ENCODE assay signal across 1 cellular context in the genomic region with DNA sequence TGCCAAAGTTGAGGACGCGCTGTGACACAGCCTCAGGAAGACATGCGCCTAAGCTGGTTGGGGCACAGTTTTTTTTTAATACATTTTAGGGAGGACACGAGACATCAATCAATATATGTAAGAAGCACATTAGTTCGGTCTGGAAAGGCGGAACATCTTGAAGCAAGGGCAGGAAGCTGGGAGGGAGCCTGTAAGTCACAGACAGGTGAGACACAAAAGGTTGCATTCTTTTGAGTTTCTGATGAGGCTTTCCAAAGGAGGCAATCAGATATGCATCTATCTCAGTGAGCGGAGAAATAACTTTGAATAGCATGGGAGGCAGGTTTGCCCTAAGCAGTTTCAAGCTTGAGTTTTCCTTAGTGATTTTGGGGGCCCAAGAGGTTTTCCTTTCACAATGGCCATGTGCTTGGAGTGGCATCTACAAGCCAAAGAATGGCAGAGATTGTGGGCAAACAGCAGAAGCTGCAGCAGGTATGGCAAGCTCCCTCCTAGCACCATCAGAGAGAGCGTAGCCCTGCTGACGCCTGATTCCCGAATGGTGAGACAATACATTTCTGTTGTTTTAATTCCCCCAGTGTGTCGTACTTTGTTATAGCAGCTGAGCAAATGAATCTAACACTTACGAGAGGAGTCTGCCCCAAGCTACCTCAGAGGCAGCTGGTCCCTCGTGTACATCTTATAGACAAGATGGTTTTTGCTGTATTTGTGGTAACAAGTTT.
TF ChIP-seq lines count a peak whose summit lies in the region.

No MANE protein-coding gene starts in this region.

TF ChIP-seq in H1, 55 proteins besides CTCF, POLR2A, EP300 and RAD21:
- TF ChIP-seq EGR1 (IDR thresholded peaks at IDR 0.05; ENCODE audit: borderline replicate concordance, low read depth, low read length), result no peak
- TF ChIP-seq, protein P1, sequence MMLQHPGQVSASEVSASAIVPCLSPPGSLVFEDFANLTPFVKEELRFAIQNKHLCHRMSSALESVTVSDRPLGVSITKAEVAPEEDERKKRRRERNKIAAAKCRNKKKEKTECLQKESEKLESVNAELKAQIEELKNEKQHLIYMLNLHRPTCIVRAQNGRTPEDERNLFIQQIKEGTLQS (IDR thresholded peaks at IDR 0.05; ENCODE audit: insufficient read depth, low read depth, low read length), result no peak
- no peak for TF ChIP-seq KDM5A (IDR thresholded peaks at IDR 0.05; ENCODE audit: low read length)
- no peak for TF ChIP-seq HDAC6 (IDR thresholded peaks at IDR 0.05; ENCODE audit: low read depth, low read length)
- TF ChIP-seq SP1 (IDR thresholded peaks at IDR 0.05; ENCODE audit: low read depth, low read length), result no peak
- TF ChIP-seq KDM4A (IDR thresholded peaks at IDR 0.05; ENCODE audit: low read depth, low read length, severe bottlenecking), result no peak
- no peak for TF ChIP-seq TAF7 (optimal IDR thresholded peaks at IDR 0.05; ENCODE audit: borderline replicate concordance, low read depth, low read length)
- no peak for TF ChIP-seq MAFK (IDR thresholded peaks at IDR 0.05; ENCODE audit: low read depth, low read length)
- no peak for TF ChIP-seq CBX8 (IDR thresholded peaks at IDR 0.05; ENCODE audit: borderline replicate concordance, low read depth, low read length)
- no peak for TF ChIP-seq CBX5 (IDR thresholded peaks at IDR 0.05; ENCODE audit: low read depth, low read length)
- no peak for TF ChIP-seq TBP (IDR thresholded peaks at IDR 0.05; ENCODE audit: low read depth, low read length)
